In genomic region chr11:66855574-66856495, GRCh38 we compare ENCODE assay signal across 1 cellular context.
TF ChIP-seq lines count a peak whose summit lies in the region.

No MANE protein-coding gene starts in this region.

TF ChIP-seq in HepG2, 621 proteins besides CTCF, POLR2A, EP300 and RAD21 (continued from another document and continues in another):
- TF ChIP-seq ZZZ3 (CRISPR knock-in tag; IDR thresholded peaks at IDR 0.05; ENCODE audit: borderline replicate concordance) = no peak
- no peak for TF ChIP-seq ZNF746 (CRISPR knock-in tag; IDR thresholded peaks at IDR 0.05)
- no peak for TF ChIP-seq ARNTL (CRISPR knock-in tag; IDR thresholded peaks at IDR 0.05)
- no peak for TF ChIP-seq HMGXB4 (CRISPR knock-in tag; IDR thresholded peaks at IDR 0.05; ENCODE audit: borderline replicate concordance in 1 of 2, low read depth in 1 of 2)
- no peak for TF ChIP-seq ADNP (CRISPR knock-in tag; IDR thresholded peaks at IDR 0.05)
- TF ChIP-seq ZNF496 (CRISPR knock-in tag; IDR thresholded peaks at IDR 0.05; ENCODE audit: insufficient replicate concordance) = no peak
- no peak for TF ChIP-seq ZNF446 (CRISPR knock-in tag; IDR thresholded peaks at IDR 0.05)
- no peak for TF ChIP-seq MBD4 (IDR thresholded peaks at IDR 0.05; ENCODE audit: borderline replicate concordance, low read length)
- 0 out of 2 replicates have a peak, but pooled peaks have one; percentile 52 for TF ChIP-seq ZNF225 (CRISPR knock-in tag; IDR thresholded peaks at IDR 0.05)
- no peak for TF ChIP-seq USF2 (IDR thresholded peaks at IDR 0.05; ENCODE audit: low read depth, low read length)
- no peak for TF ChIP-seq USF2 (CRISPR knock-in tag; IDR thresholded peaks at IDR 0.05; ENCODE audit: borderline replicate concordance)
- no peak for TF ChIP-seq ZBTB38 (CRISPR knock-in tag; IDR thresholded peaks at IDR 0.05)
- TF ChIP-seq HNF1B (CRISPR knock-in tag; IDR thresholded peaks at IDR 0.05) = no peak
- no peak for TF ChIP-seq TBX3 (IDR thresholded peaks at IDR 0.05; ENCODE audit: borderline replicate concordance)
- TF ChIP-seq UBTF (CRISPR knock-in tag; IDR thresholded peaks at IDR 0.05) = peak; percentile 72
- TF ChIP-seq GATA4 (IDR thresholded peaks at IDR 0.05; ENCODE audit: borderline replicate concordance, low read depth) = no peak
- TF ChIP-seq KLF9 (CRISPR knock-in tag; IDR thresholded peaks at IDR 0.05; ENCODE audit: low read depth) = no peak
- no peak for TF ChIP-seq TEAD2 (CRISPR knock-in tag; IDR thresholded peaks at IDR 0.05)
- no peak for TF ChIP-seq HOXA5 (CRISPR knock-in tag; IDR thresholded peaks at IDR 0.05)
- TF ChIP-seq U2AF1 (optimal IDR thresholded peaks at IDR 0.05; ENCODE audit: low read depth, low read length) = no peak
- peak; percentile 79 for TF ChIP-seq POLR2G (IDR thresholded peaks at IDR 0.05; ENCODE audit: low read depth, low read length)
- no peak for TF ChIP-seq NR2F1 (CRISPR knock-in tag; IDR thresholded peaks at IDR 0.05)
- TF ChIP-seq SNRNP70 (IDR thresholded peaks at IDR 0.05; ENCODE audit: low read depth, low read length) = no peak
- TF ChIP-seq U2AF2 (IDR thresholded peaks at IDR 0.05; ENCODE audit: low read depth, low read length) = no peak
- 0 out of 2 replicates have a peak, but pooled peaks have one; percentile 20 for TF ChIP-seq TFDP2 (CRISPR knock-in tag; IDR thresholded peaks at IDR 0.05)
- 0 out of 2 replicates have a peak, but pooled peaks have one; percentile 37 for TF ChIP-seq SP4 (CRISPR knock-in tag; IDR thresholded peaks at IDR 0.05)
- TF ChIP-seq SALL1 (CRISPR knock-in tag; IDR thresholded peaks at IDR 0.05) = peak; percentile 16; the same call in 1 of the 2 replicates
- TF ChIP-seq ZNF484 (CRISPR knock-in tag; IDR thresholded peaks at IDR 0.05; ENCODE audit: borderline replicate concordance, low read depth) = no peak
- TF ChIP-seq ZNF260 (CRISPR knock-in tag; IDR thresholded peaks at IDR 0.05; ENCODE audit: borderline replicate concordance, low read depth) = no peak
- no peak for TF ChIP-seq FOXO1 (CRISPR knock-in tag; IDR thresholded peaks at IDR 0.05)
- TF ChIP-seq ZNF230 (CRISPR knock-in tag; IDR thresholded peaks at IDR 0.05) = no peak
- TF ChIP-seq ZNF687 (CRISPR knock-in tag; IDR thresholded peaks at IDR 0.05) = peak; percentile 78
- peak; percentile 64; the same call in 1 of the 2 replicates for TF ChIP-seq ZNF605 (CRISPR knock-in tag; IDR thresholded peaks at IDR 0.05)
- TF ChIP-seq DPF2 (CRISPR knock-in tag; IDR thresholded peaks at IDR 0.05; ENCODE audit: borderline replicate concordance, low read depth) = no peak
- 0 out of 2 replicates have a peak, but pooled peaks have one; percentile 33 for TF ChIP-seq TBX2 (CRISPR knock-in tag; IDR thresholded peaks at IDR 0.05; ENCODE audit: borderline replicate concordance)
- no peak for TF ChIP-seq BATF2 (CRISPR knock-in tag; IDR thresholded peaks at IDR 0.05)
- no peak for TF ChIP-seq ZBTB1 (CRISPR knock-in tag; IDR thresholded peaks at IDR 0.05; ENCODE audit: borderline replicate concordance)
- TF ChIP-seq FOXP1 (IDR thresholded peaks at IDR 0.05) = no peak
- no peak for TF ChIP-seq FOXP1 (CRISPR knock-in tag; IDR thresholded peaks at IDR 0.05)
- no peak for TF ChIP-seq PCBP2 (optimal IDR thresholded peaks at IDR 0.05; ENCODE audit: low read depth, low read length, poor library complexity, severe bottlenecking)
- TF ChIP-seq AGO2 (optimal IDR thresholded peaks at IDR 0.05; ENCODE audit: low read depth, low read length) = peak; percentile 89
- TF ChIP-seq ZNF720 (CRISPR knock-in tag; IDR thresholded peaks at IDR 0.05) = no peak
- TF ChIP-seq ZBTB8A (CRISPR knock-in tag; IDR thresholded peaks at IDR 0.05; ENCODE audit: borderline replicate concordance, low read depth) = no peak
- TF ChIP-seq HES4 (CRISPR knock-in tag; IDR thresholded peaks at IDR 0.05; ENCODE audit: borderline replicate concordance) = no peak
- TF ChIP-seq ZNF451 (CRISPR knock-in tag; IDR thresholded peaks at IDR 0.05) = no peak
- no peak for TF ChIP-seq TIGD3 (CRISPR knock-in tag; IDR thresholded peaks at IDR 0.05; ENCODE audit: borderline replicate concordance)
- peak; percentile 47; the same call in 1 of the 2 replicates for TF ChIP-seq PHF20 (CRISPR knock-in tag; IDR thresholded peaks at IDR 0.05)
- no peak for TF ChIP-seq ZNF3 (CRISPR knock-in tag; IDR thresholded peaks at IDR 0.05)
